In the genomic region with DNA sequence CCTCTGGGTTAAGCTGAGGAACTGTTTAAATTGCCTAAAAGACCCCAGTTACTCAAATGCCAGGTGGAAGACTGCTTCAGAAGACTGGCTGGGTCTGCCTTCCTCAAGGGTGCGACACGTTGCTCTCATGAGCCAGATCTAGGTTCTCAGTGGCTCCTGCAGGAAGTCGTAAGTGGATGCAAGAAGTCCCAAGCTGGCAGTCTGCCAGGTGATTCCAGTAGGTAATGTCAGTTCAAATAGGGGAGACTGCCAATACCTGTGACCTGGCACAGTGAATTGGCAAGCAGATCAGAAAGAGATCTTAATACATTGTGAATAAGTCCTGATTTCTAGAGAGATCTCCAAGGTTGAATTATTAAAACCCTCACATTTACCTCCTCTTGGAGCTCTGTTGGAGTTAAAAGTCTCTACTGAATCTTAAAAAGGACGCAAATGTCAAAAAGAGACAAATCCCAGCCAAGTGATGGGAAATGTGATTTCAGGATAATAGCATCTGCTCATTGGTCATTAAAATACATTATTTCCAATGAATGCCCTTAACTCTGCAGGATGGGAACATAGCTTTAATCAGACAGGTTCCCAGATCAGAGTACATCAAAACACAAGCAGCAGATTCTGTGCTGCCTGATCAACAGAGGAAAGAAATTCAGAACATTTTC, we compare ENCODE assay signal across 13 cellular contexts.
DNase-seq lines count a peak whose midpoint lies in the region; ATAC-seq, FAIRE-seq and TF ChIP-seq lines count a peak whose summit lies in the region.
"Had no signal": no experiment of that assay in that cellular context is flagged by ENCODE, and none has a peak within 500 bp of the region (broad histone marks: within the 10 kb centered on the region; RNA-seq: fewer than 3 reads in every experiment).

No MANE protein-coding gene starts in this region.

- FAIRE-seq in small intestine (lab: Jason Lieb, UNC), result no peak

- H3K4me3 ChIP-seq in breast epithelium (no peak overlapping the region), small intestine (ENCODE audit: low read depth in 1 of 2, low read length in 2 of 2) (no peak overlapping the region)
- H3K4me3 ChIP-seq: dorsolateral prefrontal cortex had no signal

- H3K27me3 ChIP-seq in breast epithelium, result no peaks in the 10 kb centered on the region
- no peaks in the 10 kb centered on the region for H3K27me3 ChIP-seq in small intestine (ENCODE audit: control insufficient read depth in 2 of 2, insufficient read depth in 2 of 2, low read length in 2 of 2)
- H3K27me3 ChIP-seq: dorsolateral prefrontal cortex had no signal

- intact Hi-C loops in breast epithelium (cut with DNase I; ENCODE audit: low total_unique reads), result no loop called here

- no peaks in the 10 kb centered on the region for H3K9me3 ChIP-seq in breast epithelium
- H3K9me3 ChIP-seq in small intestine (ENCODE audit: control insufficient read depth, low read depth), result no peaks in the 10 kb centered on the region

- peak overlapping the region; percentile 15 to 22 for H3K27ac ChIP-seq in breast epithelium
- H3K27ac ChIP-seq in small intestine (ENCODE audit: low read depth in 1 of 2, low read length in 1 of 2), result no peak overlapping the region
- H3K27ac ChIP-seq: dorsolateral prefrontal cortex, parathyroid adenoma had no signal

- TF ChIP-seq POLR2A in breast epithelium (IDR thresholded peaks at IDR 0.05), result no peak

- no peak for TF ChIP-seq CTCF in breast epithelium (IDR thresholded peaks at IDR 0.05)

- H3K36me3 ChIP-seq in breast epithelium (no peaks in the 10 kb centered on the region), small intestine (ENCODE audit: control insufficient read depth in 2 of 2, insufficient read depth in 2 of 2, low read length in 2 of 2) (no peaks in the 10 kb centered on the region)

- peak; percentile 42 to 55 for DNase-seq in NCI-H187 (lab: John Stamatoyannopoulos, UW)
- DNase-seq in NCI-H187 treated with DMSO at 0.1 percent for 48 hours (lab: John Stamatoyannopoulos, UW), result no peak
- DNase-seq in NCI-H2171 treated with DMSO at 0.1 percent for 48 hours (lab: John Stamatoyannopoulos, UW), result peak; percentile 80
- DNase-seq in breast epithelium (ENCODE audit: low spot score in 2 of 2), result peak; percentile 86 to 87
- peak; percentile 6 for DNase-seq in small intestine
- DNase-seq in stimulated activated CD4-positive, alpha-beta T cell treated with anti-CD3 and anti-CD28 coated beads, Interleukin-4, amount 100 ng/mL, for 4 hours, result no peak
- no peak for DNase-seq in activated T-cell treated with anti-CD3 and anti-CD28 coated beads, Interleukin-2, amount 50 U/mL, for 1 hour
- DNase-seq: activated CD8-positive, alpha-beta T cell treated with anti-CD3 and anti-CD28 coated beads, Interleukin-2, amount 10 ng/mL, durations not matched to agents 7 days and 5 days; dorsolateral prefrontal cortex; mesendoderm had no signal

- ATAC-seq in HG02884 (IDR thresholded peaks at IDR 0.05; ENCODE audit: unreplicated experiment), result no peak
- ATAC-seq: activated CD8-positive, alpha-beta T cell treated with anti-CD3 and anti-CD28 coated beads, Interleukin-2, amount 10 ng/mL, durations not matched to agents 7 days and 5 days; activated naive CD4-positive, alpha-beta T cell treated with anti-CD3 and anti-CD28 coated beads, Interleukin-2, amount 50 U/mL, for 72 hours had no signal

- peaks cover 0 to 3% of the 10 kb centered on the region in 2 donors for H3K4me1 ChIP-seq in breast epithelium
- no peaks in the 10 kb centered on the region for H3K4me1 ChIP-seq in small intestine (ENCODE audit: control insufficient read depth in 2 of 2, insufficient read depth in 1 of 2, low read depth in 1 of 2, low read length in 1 of 2)
- H3K4me1 ChIP-seq: parathyroid adenoma had no signal

- 33 to 59% (median 49%) methylated on average over 4 of the region's 4 CpGs for WGBS in small intestine, 3 donors

Comparison
In these comparisons a context has a peak if more than half of its experiments do, and no peak if none do; other contexts are left out.
1. DNase-seq: peak in NCI-H187 (2 of 2), NCI-H2171 treated with DMSO at 0.1 percent for 48 hours (single experiment), breast epithelium (2 of 2) and small intestine (single experiment); none in NCI-H187 treated with DMSO at 0.1 percent for 48 hours (single experiment), stimulated activated CD4-positive, alpha-beta T cell treated with anti-CD3 and anti-CD28 coated beads, Interleukin-4, amount 100 ng/mL, for 4 hours (0 of 2) and activated T-cell treated with anti-CD3 and anti-CD28 coated beads, Interleukin-2, amount 50 U/mL, for 1 hour (single experiment).
2. H3K27ac ChIP-seq: peak in breast epithelium (2 of 2); none in small intestine (0 of 2).